24 cellular contexts compared by ENCODE assay signal in the genomic region with DNA sequence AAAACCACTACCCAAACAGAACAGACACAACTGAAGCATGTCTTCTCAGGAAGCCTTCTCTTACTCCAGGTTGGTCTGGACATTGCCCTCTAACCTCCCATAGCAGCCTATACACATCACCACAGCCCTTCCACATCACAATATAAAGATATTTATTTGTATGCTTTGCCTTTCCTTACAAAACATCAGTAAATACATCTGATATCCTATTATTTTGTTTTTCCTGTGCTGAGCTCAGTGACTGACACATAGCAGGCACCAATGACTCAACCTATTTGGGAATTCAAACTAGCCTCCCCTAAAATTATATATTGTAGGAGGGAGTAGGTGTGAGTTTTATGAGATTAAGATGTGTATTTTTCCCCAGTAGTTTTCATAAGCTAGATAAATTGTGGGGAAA. TPM values are rescaled to one million over a fixed set of nuclear protein-coding genes. Genes with fewer than 3 reads are reported as not detected.
DNase-seq lines count a peak whose midpoint lies in the region; ATAC-seq and TF ChIP-seq lines count a peak whose summit lies in the region.
"Had no signal": no experiment of that assay in that cellular context is flagged by ENCODE, and none has a peak within 500 bp of the region (broad histone marks: within the 10 kb centered on the region; RNA-seq: fewer than 3 reads in every experiment).

No MANE protein-coding gene starts in this region.

- H3K9me3 ChIP-seq in OCI-LY3 (ENCODE audit: insufficient read depth, low read length) (no peaks in the 10 kb centered on the region), muscle layer of duodenum (ENCODE audit: control insufficient read depth in 1 of 2, low read length in 2 of 2) (no peaks in the 10 kb centered on the region), subcutaneous abdominal adipose tissue (ENCODE audit: control insufficient read depth in 5 of 5, low read length in 5 of 5) (no peaks in the 10 kb centered on the region)
- H3K9me3 ChIP-seq: mucosa of descending colon had no signal

- no peak overlapping the region for H2AFZ ChIP-seq in OCI-LY3 (ENCODE audit: low read depth, low read length)
- H2AFZ ChIP-seq: neural progenitor cell had no signal

- no peak for ATAC-seq in GM21367 (IDR thresholded peaks at IDR 0.05; ENCODE audit: unreplicated experiment)
- ATAC-seq: activated T-helper 17 cell treated with anti-CD3 and anti-CD28 coated beads, Interleukin-2, amount 50 U/mL, for 72 hours; HCT116; mucosa of descending colon; SK-N-SH treated with all-trans-retinoic acid at 6 μM for 48 hours had no signal

- H3K9ac ChIP-seq in OCI-LY3 (ENCODE audit: low read length) = no peak overlapping the region
- H3K9ac ChIP-seq in subcutaneous abdominal adipose tissue (ENCODE audit: low read length in 5 of 5) = no peak overlapping the region
- H3K9ac ChIP-seq: neural progenitor cell had no signal

- H3K27ac ChIP-seq in OCI-LY3 (ENCODE audit: low read length) = no peak overlapping the region
- peak overlapping the region; percentile 16 for H3K27ac ChIP-seq in muscle layer of duodenum (ENCODE audit: low read length)
- H3K27ac ChIP-seq in subcutaneous abdominal adipose tissue (ENCODE audit: low read depth, low read length) = peak overlapping the region; percentile 73
- H3K27ac ChIP-seq: neural progenitor cell, WERI-Rb-1 had no signal

- peaks cover 48% of the 10 kb centered on the region for H3K4me1 Mint-ChIP-seq in chondrocyte (ENCODE audit: low read depth)
- H3K4me1 Mint-ChIP-seq: activated T-helper 17 cell treated with anti-CD3 and anti-CD28 coated beads, Interleukin-2, amount 50 U/mL, for 72 hours; neural progenitor cell had no signal

- H3K27me3 ChIP-seq in OCI-LY3 (ENCODE audit: low read depth, low read length) (no peaks in the 10 kb centered on the region), muscle layer of duodenum (ENCODE audit: low read depth, low read length) (no peaks in the 10 kb centered on the region), subcutaneous abdominal adipose tissue (ENCODE audit: control insufficient read depth in 5 of 5, insufficient read depth in 4 of 5, low read length in 5 of 5) (no peaks in the 10 kb centered on the region)
- H3K27me3 ChIP-seq: neural progenitor cell had no signal

- H3K4me3 Mint-ChIP-seq in chondrocyte (ENCODE audit: unreplicated experiment) = no peak overlapping the region
- H3K4me3 Mint-ChIP-seq: activated naive CD8-positive, alpha-beta T cell; activated T-helper 17 cell treated with anti-CD3 and anti-CD28 coated beads, Interleukin-2, amount 50 U/mL, for 72 hours; brain; CD14-positive monocyte; neural progenitor cell; stimulated activated naive CD8-positive, alpha-beta T cell treated with anti-CD3 and anti-CD28 coated beads, Interleukin-15, Interleukin-2, amounts not matched to agents 100 ng/mL and 50 ng/mL, for 24 hours; T-helper 2 cell treated with Interferon-gamma antibody and Interleukin-4, amounts not matched to agents 5 μg/mL and 100 μg/mL, for 36 hours had no signal

- H3K4me1 ChIP-seq in OCI-LY3 (ENCODE audit: low read length) = peaks cover 6% of the 10 kb centered on the region; the same call in 1 of the 2 replicates
- peaks cover 13 to 18% of the 10 kb centered on the region in 2 donors for H3K4me1 ChIP-seq in muscle layer of duodenum (ENCODE audit: control insufficient read depth in 1 of 2, insufficient read depth in 2 of 2, low read length in 2 of 2)
- peaks cover 4 to 40% (median 30%) of the 10 kb centered on the region in 5 donors for H3K4me1 ChIP-seq in subcutaneous abdominal adipose tissue (ENCODE audit: control insufficient read depth in 5 of 5, insufficient read depth in 5 of 5, low read length in 5 of 5)
- H3K4me1 ChIP-seq: neural progenitor cell had no signal

- 0 out of 2 replicates have a peak overlapping the region, but pooled peaks have one; percentile 1 for H3K4me2 ChIP-seq in OCI-LY3 (ENCODE audit: low read length)
- H3K4me2 ChIP-seq: neural progenitor cell had no signal

- H3K79me2 ChIP-seq in OCI-LY3 (ENCODE audit: low read length) = no peaks in the 10 kb centered on the region

- TF ChIP-seq CTCF in OCI-LY3 (IDR thresholded peaks at IDR 0.05; ENCODE audit: low read depth, low read length) (no peak), chondrocyte (IDR thresholded peaks at IDR 0.05) (no peak)

- no peaks in the 10 kb centered on the region for H3K27me3 Mint-ChIP-seq in chondrocyte (ENCODE audit: low read depth)
- H3K27me3 Mint-ChIP-seq: activated naive CD8-positive, alpha-beta T cell; activated T-helper 17 cell treated with anti-CD3 and anti-CD28 coated beads, Interleukin-2, amount 50 U/mL, for 72 hours had no signal

- H3K9me3 Mint-ChIP-seq in chondrocyte (ENCODE audit: low read depth) = no peaks in the 10 kb centered on the region
- H3K9me3 Mint-ChIP-seq: activated T-helper 17 cell treated with anti-CD3 and anti-CD28 coated beads, Interleukin-2, amount 50 U/mL, for 72 hours; brain; CD14-positive monocyte; neural progenitor cell; stimulated activated naive CD8-positive, alpha-beta T cell treated with anti-CD3 and anti-CD28 coated beads, Interleukin-15, Interleukin-2, amounts not matched to agents 100 ng/mL and 50 ng/mL, for 24 hours; T-helper 2 cell treated with Interferon-gamma antibody and Interleukin-4, amounts not matched to agents 5 μg/mL and 100 μg/mL, for 36 hours had no signal

- DNase-seq in chondrocyte (ENCODE audit: low spot score) = no peak
- no peak for DNase-seq in DMS 273 treated with DMSO at 0.1 percent for 48 hours (lab: John Stamatoyannopoulos, UW)
- no peak for DNase-seq in GDM1 (lab: John Stamatoyannopoulos, UW)
- no peak for DNase-seq in ecto neural progenitor cell (ENCODE audit: low spot score)
- DNase-seq: activated CD4-positive, alpha-beta T cell treated with anti-CD3 and anti-CD28 coated beads, Interleukin-2, amount 50 U/mL, for 1 hour; EL; MM.1S; mucosa of descending colon; NCI-H1417 treated with DMSO at 0.1 percent for 48 hours; NCI-H510A; WERI-Rb-1 had no signal

- H3K27ac Mint-ChIP-seq in chondrocyte (ENCODE audit: unreplicated experiment) = peak overlapping the region; percentile 22
- H3K27ac Mint-ChIP-seq: activated naive CD8-positive, alpha-beta T cell; activated T-helper 17 cell treated with anti-CD3 and anti-CD28 coated beads, Interleukin-2, amount 50 U/mL, for 72 hours; CD14-positive monocyte; neural progenitor cell; stimulated activated naive CD8-positive, alpha-beta T cell treated with anti-CD3 and anti-CD28 coated beads, Interleukin-15, Interleukin-2, amounts not matched to agents 100 ng/mL and 50 ng/mL, for 24 hours; T-helper 2 cell treated with Interferon-gamma antibody and Interleukin-4, amounts not matched to agents 5 μg/mL and 100 μg/mL, for 36 hours had no signal

- no peaks in the 10 kb centered on the region for H4K20me1 ChIP-seq in OCI-LY3 (ENCODE audit: insufficient read depth, low read length)

- H3K4me3 ChIP-seq in OCI-LY3 (ENCODE audit: low read length) (no peak overlapping the region), muscle layer of duodenum (ENCODE audit: low read depth in 1 of 2, low read length in 2 of 2) (no peak overlapping the region), subcutaneous abdominal adipose tissue (ENCODE audit: low read depth in 1 of 5, low read length in 5 of 5) (no peak overlapping the region)
- H3K4me3 ChIP-seq: mucosa of descending colon, neural progenitor cell had no signal

- H3K36me3 Mint-ChIP-seq in chondrocyte (ENCODE audit: low read depth) = no peaks in the 10 kb centered on the region
- H3K36me3 Mint-ChIP-seq: activated naive CD8-positive, alpha-beta T cell; brain; neural progenitor cell had no signal

- no peaks in the 10 kb centered on the region for H3K36me3 ChIP-seq in OCI-LY3 (replicated peaks; ENCODE audit: low read depth, low read length)
- no peaks in the 10 kb centered on the region for H3K36me3 ChIP-seq in muscle layer of duodenum (ENCODE audit: control insufficient read depth in 1 of 2, insufficient read depth in 2 of 2, low read length in 2 of 2)
- no peaks in the 10 kb centered on the region for H3K36me3 ChIP-seq in subcutaneous abdominal adipose tissue (ENCODE audit: control insufficient read depth in 5 of 5, insufficient read depth in 5 of 5, low read length in 5 of 5)
- H3K36me3 ChIP-seq: neural progenitor cell, WERI-Rb-1 had no signal

RNA-seq across cellular contexts. Expression of a gene that starts 28.8 kb away (rescaled TPM):
- 15.0 to 21.7 TPM (median 20.3 TPM) in 3 replicates for total RNA-seq in chondrocyte
